ENCODE assay signal across 20 cellular contexts in genomic region chr1:15407579-15407978, GRCh38. TPM values are rescaled to one million over a fixed set of nuclear protein-coding genes. Genes with fewer than 3 reads are reported as not detected.
DNase-seq lines count a peak whose midpoint lies in the region; ATAC-seq and TF ChIP-seq lines count a peak whose summit lies in the region.
"Had no signal": no experiment of that assay in that cellular context is flagged by ENCODE, and none has a peak within 500 bp of the region (broad histone marks: within the 10 kb centered on the region; RNA-seq: fewer than 3 reads in every experiment).

No MANE protein-coding gene starts in this region.

- no peaks in the 10 kb centered on the region for H3K9me3 Mint-ChIP-seq in natural killer cell
- no peaks in the 10 kb centered on the region for H3K9me3 Mint-ChIP-seq in stimulated activated memory B cell treated with anti-CD40 and anti-IgM and Interleukin-4, amounts not matched to agents 10 μg/mL and 1 μg/mL and 100 μg/mL, for 72 hours

- POLR2A ChIA-PET in SK-N-SH (lab: Yijun Ruan, JAX) = no interaction called here

- peak overlapping the region; percentile 9; the same call in 1 of the 2 replicates for H3K9ac ChIP-seq in SK-N-SH

- no peaks in the 10 kb centered on the region for H3K9me2 ChIP-seq in SK-N-SH

- peaks cover 63 to 82% of the 10 kb centered on the region in 2 donors for H3K4me1 Mint-ChIP-seq in natural killer cell
- H3K4me1 Mint-ChIP-seq in stimulated activated memory B cell treated with anti-CD40 and anti-IgM and Interleukin-4, amounts not matched to agents 10 μg/mL and 1 μg/mL and 100 μg/mL, for 72 hours = peaks cover 30% of the 10 kb centered on the region

- no peak for DNase-seq in SK-N-SH
- DNase-seq in natural killer cell = peak; percentile 65
- DNase-seq in NCI-H2196 treated with DMSO at 0.1 percent for 48 hours (lab: John Stamatoyannopoulos, UW; ENCODE audit: unreplicated experiment) = no peak
- no peak for DNase-seq in effector memory CD4-positive, alpha-beta T cell
- DNase-seq: 8988T; activated effector memory CD4-positive, alpha-beta T cell treated with anti-CD3 and anti-CD28 coated beads, Interleukin-2, amount 50 U/mL, for 16 hours; Kasumi-1; left colon; NCI-H1694 treated with DMSO at 0.1 percent for 48 hours; WERI-Rb-1 had no signal

- peaks cover 26% of the 10 kb centered on the region for H3K79me2 ChIP-seq in SK-N-SH (ENCODE audit: insufficient read depth)

- no peaks in the 10 kb centered on the region for H3K36me3 Mint-ChIP-seq in natural killer cell
- peaks cover 3% of the 10 kb centered on the region for H3K36me3 Mint-ChIP-seq in stimulated activated memory B cell treated with anti-CD40 and anti-IgM and Interleukin-4, amounts not matched to agents 10 μg/mL and 1 μg/mL and 100 μg/mL, for 72 hours

- WGBS in SK-N-SH (ENCODE audit: low lambda C conversion rate) = 42% methylated on average over 2 of the region's 7 CpGs
- 69% methylated on average over 7 of the region's 7 CpGs for WGBS in urinary bladder

- H3K4me3 ChIP-seq in SK-N-SH (ENCODE audit: low read depth in 2 of 2, low read length in 1 of 2) = no peak overlapping the region
- no peak overlapping the region for H3K4me3 ChIP-seq in urinary bladder (ENCODE audit: low read depth, low read length)
- no peak overlapping the region for H3K4me3 ChIP-seq in effector memory CD4-positive, alpha-beta T cell (ENCODE audit: insufficient read depth, low read depth, low read length, poor library complexity, severe bottlenecking)
- H3K4me3 ChIP-seq: hepatocyte had no signal

- CTCF ChIA-PET in SK-N-SH (lab: Yijun Ruan, JAX) = interaction anchor here (0.7 to 3.0 kb wide), 4 partner anchors 9 to 260 kb away, joined by 3 to 10 read pairs (median 3); no protein-coding TSS in a partner anchor

- H3K36me3 ChIP-seq in SK-N-SH (replicated peaks in 1 of 2; ENCODE audit: control insufficient read depth in 1 of 2, insufficient read depth in 2 of 2, low read length in 1 of 2) (no peaks in the 10 kb centered on the region), urinary bladder (ENCODE audit: insufficient read depth) (no peaks in the 10 kb centered on the region)
- H3K36me3 ChIP-seq in effector memory CD4-positive, alpha-beta T cell (ENCODE audit: control insufficient read depth, insufficient read depth, low read length) = no peaks in the 10 kb centered on the region

- peaks cover 20% of the 10 kb centered on the region for H3F3A ChIP-seq in SK-N-SH (replicated peaks; ENCODE audit: insufficient read depth)

- peak overlapping the region; percentile 97 for H3K4me3 Mint-ChIP-seq in natural killer cell
- H3K4me3 Mint-ChIP-seq in stimulated activated memory B cell treated with anti-CD40 and anti-IgM and Interleukin-4, amounts not matched to agents 10 μg/mL and 1 μg/mL and 100 μg/mL, for 72 hours = no peak overlapping the region

- ATAC-seq in SK-N-SH treated with all-trans-retinoic acid at 6 μM for 48 hours (no peak), natural killer cell (peak; percentile 5 to 13 (median 8))
- no peak for ATAC-seq in stimulated activated memory B cell treated with anti-CD40 and anti-IgM and Interleukin-4, amounts not matched to agents 10 μg/mL and 1 μg/mL and 100 μg/mL, for 72 hours
- ATAC-seq: left colon, Panc1 had no signal

- H3K4me1 ChIP-seq in SK-N-SH (ENCODE audit: control insufficient read depth in 1 of 2, insufficient read depth in 2 of 2, low read depth in 1 of 2, low read length in 1 of 2) (peaks cover 30 to 36% of the 10 kb centered on the region in 2 experiments; a peak in 3 of 4 replicates), urinary bladder (ENCODE audit: insufficient read depth) (no peaks in the 10 kb centered on the region)
- H3K4me1 ChIP-seq in effector memory CD4-positive, alpha-beta T cell (ENCODE audit: control insufficient read depth, insufficient read depth, low read length, poor library complexity, severe bottlenecking) = peaks cover 21% of the 10 kb centered on the region

- peaks cover 14% of the 10 kb centered on the region for H4K20me1 ChIP-seq in SK-N-SH (ENCODE audit: insufficient read depth)

- TF ChIP-seq RAD21 in SK-N-SH (IDR thresholded peaks at IDR 0.05; ENCODE audit: low read length) = no peak

- H3K9me3 ChIP-seq in SK-N-SH = no peaks in the 10 kb centered on the region
- H3K9me3 ChIP-seq in effector memory CD4-positive, alpha-beta T cell (ENCODE audit: control insufficient read depth, low read length) = no peaks in the 10 kb centered on the region

- peak overlapping the region; percentile 93 to 100 for H3K27ac Mint-ChIP-seq in natural killer cell
- no peak overlapping the region for H3K27ac Mint-ChIP-seq in stimulated activated memory B cell treated with anti-CD40 and anti-IgM and Interleukin-4, amounts not matched to agents 10 μg/mL and 1 μg/mL and 100 μg/mL, for 72 hours

- intact Hi-C loops in natural killer cell (cut with micrococcal nuclease) = loop anchor here (1.0 to 5.0 kb wide), 2 partner anchors 10 to 120 kb away; partner anchors contain the start of gene DNAJC16

- no peaks in the 10 kb centered on the region for H3K27me3 Mint-ChIP-seq in natural killer cell (ENCODE audit: low read depth in 2 of 2)
- H3K27me3 Mint-ChIP-seq in stimulated activated memory B cell treated with anti-CD40 and anti-IgM and Interleukin-4, amounts not matched to agents 10 μg/mL and 1 μg/mL and 100 μg/mL, for 72 hours = no peaks in the 10 kb centered on the region

- no peak overlapping the region for H2AFZ ChIP-seq in SK-N-SH (ENCODE audit: low read depth)
- H2AFZ ChIP-seq: hepatocyte had no signal

- H3K27ac ChIP-seq in SK-N-SH (ENCODE audit: low read depth in 2 of 2, low read length in 1 of 2) (peak overlapping the region in 1 of 2 experiments; percentile 77; a peak in 2 of 4 replicates), cingulate gyrus (ENCODE audit: low read depth, low read length) (peak overlapping the region; percentile 19), urinary bladder (ENCODE audit: low read depth) (peak overlapping the region; percentile 43)
- H3K27ac ChIP-seq in effector memory CD4-positive, alpha-beta T cell (ENCODE audit: insufficient read depth, low read length, poor library complexity, severe bottlenecking) = no peak overlapping the region
- H3K27ac ChIP-seq: C4-2B, hepatocyte, WERI-Rb-1 had no signal

- H3K27me3 ChIP-seq in SK-N-SH (ENCODE audit: insufficient read depth) = no peaks in the 10 kb centered on the region
- H3K27me3 ChIP-seq in effector memory CD4-positive, alpha-beta T cell (replicated peaks; ENCODE audit: control insufficient read depth, insufficient read depth, low read length, poor library complexity, severe bottlenecking) = no peaks in the 10 kb centered on the region
- H3K27me3 ChIP-seq: hepatocyte had no signal

- no peak for TF ChIP-seq EP300 in SK-N-SH (IDR thresholded peaks at IDR 0.05; ENCODE audit: borderline replicate concordance in 1 of 2, low read depth in 1 of 2, low read length in 1 of 2)

- peak overlapping the region; percentile 57 for H3K4me2 ChIP-seq in SK-N-SH
- H3K4me2 ChIP-seq: hepatocyte had no signal

- TF ChIP-seq CTCF in SK-N-SH (IDR thresholded peaks at IDR 0.05) (no peak), natural killer cell (IDR thresholded peaks at IDR 0.05) (no peak)

TF ChIP-seq in SK-N-SH, 30 proteins besides CTCF, POLR2A, EP300 and RAD21 (continues in another document):
- TF ChIP-seq CHD2 (IDR thresholded peaks at IDR 0.05; ENCODE audit: low read length, partially characterized antibody) (no peak), SIN3A (IDR thresholded peaks at IDR 0.05; ENCODE audit: borderline replicate concordance, low read depth, low read length) (no peak), NFIC (IDR thresholded peaks at IDR 0.05; ENCODE audit: borderline replicate concordance) (no peak; the same call in 1 of the 2 replicates), TCF12 (IDR thresholded peaks at IDR 0.05) (no peak), SMC3 (IDR thresholded peaks at IDR 0.05; ENCODE audit: low read depth, low read length) (no peak), JUND (IDR thresholded peaks at IDR 0.05) (no peak), MAX (IDR thresholded peaks at IDR 0.05; ENCODE audit: low read depth) (no peak), RCOR1 (IDR thresholded peaks at IDR 0.05; ENCODE audit: low read length) (no peak)

TF ChIP-seq in SK-N-SH treated with all-trans-retinoic acid at 6 μM for 48 hours, 23 proteins besides CTCF, POLR2A, EP300 and RAD21 (continues in another document):
- no peak for TF ChIP-seq TCF4 (CRISPR knock-in tag; IDR thresholded peaks at IDR 0.05; ENCODE audit: borderline replicate concordance)

RNA-seq across cellular contexts. Expression of gene EFHD2, which starts 2.1 kb away (rescaled TPM):
- polyA plus RNA-seq in SK-N-SH (2012; rRNA removed) = 45.1 and 59.8 TPM in 2 replicates
- polyA plus RNA-seq in SK-N-SH (2012; cell fraction: cytosol; rRNA removed) = 36.4 and 48.6 TPM in 2 replicates
- polyA plus RNA-seq in SK-N-SH (2012; cell fraction: nucleus; rRNA removed) = 55.1 and 74.5 TPM in 2 replicates
- 100 to 1,000 TPM; 804 to 952 (median 855) TPM for total RNA-seq in natural killer cell
- 16.9 TPM for total RNA-seq in urinary bladder
- polyA plus RNA-seq in urinary bladder = 50.9 TPM

RNA-seq across cellular contexts. Expression of gene CTRC, which starts 30.7 kb away (rescaled TPM):
- 0.26 and 0.67 TPM in 2 replicates for polyA plus RNA-seq in SK-N-SH (2012; rRNA removed)
- polyA plus RNA-seq in SK-N-SH (2012; cell fraction: cytosol; rRNA removed) = 0.08 TPM in 1 of 2 replicates, not detected in the other
- polyA plus RNA-seq in SK-N-SH (2012; cell fraction: nucleus; rRNA removed) = 5.1 and 5.6 TPM in 2 replicates
- 1 to 10 TPM; 5.5 to 9.7 (median 6.4) TPM for total RNA-seq in natural killer cell
- total RNA-seq in urinary bladder = not detected
- 0.52 TPM for polyA plus RNA-seq in urinary bladder
- total RNA-seq: activated CD8-positive, alpha-beta memory T cell treated with anti-CD3 and anti-CD28 coated beads for 36 hours; dermis blood vessel endothelial cell; hepatocyte; renal cortical epithelial cell had no signal

RNA-seq across cellular contexts. Expression of gene CELA2A, which starts 49.0 kb away (rescaled TPM):
- polyA plus RNA-seq in SK-N-SH (2012; rRNA removed) = not detected in 2 replicates
- not detected in 2 replicates for polyA plus RNA-seq in SK-N-SH (2012; cell fraction: cytosol; rRNA removed)
- not detected in 2 replicates for polyA plus RNA-seq in SK-N-SH (2012; cell fraction: nucleus; rRNA removed)
- not detected for total RNA-seq in natural killer cell
- not detected for total RNA-seq in urinary bladder
- not detected for polyA plus RNA-seq in urinary bladder
- total RNA-seq: activated CD8-positive, alpha-beta memory T cell treated with anti-CD3 and anti-CD28 coated beads for 36 hours; dermis blood vessel endothelial cell; left colon; renal cortical epithelial cell had no signal

Comparison
In these comparisons a context has a peak if more than half of its experiments do, and no peak if none do; other contexts are left out.
1. ATAC-seq: peak in natural killer cell (3 of 3); none in SK-N-SH treated with all-trans-retinoic acid at 6 μM for 48 hours (single experiment) and stimulated activated memory B cell treated with anti-CD40 and anti-IgM and Interleukin-4, amounts not matched to agents 10 μg/mL and 1 μg/mL and 100 μg/mL, for 72 hours (single experiment).
2. RNA of gene EFHD2, which starts 2.1 kb away (total RNA-seq): 804 to 952 TPM in natural killer cell; 16.9 TPM in urinary bladder (single experiment); every median in the first group is over 10 times any median in the second.